ENCODE assay signal across 8 cellular contexts in genomic region chr20:5646038-5646755, GRCh38. TPM values are rescaled to one million over a fixed set of nuclear protein-coding genes. Genes with fewer than 3 reads are reported as not detected.
DNase-seq lines count a peak whose midpoint lies in the region; ATAC-seq and TF ChIP-seq lines count a peak whose summit lies in the region.
"Not testable (repeated sequence)": the region's sequence is repeated elsewhere in the genome, so short reads cannot be mapped to it uniquely, and the experiment has no call there.

No MANE protein-coding gene starts in this region.

- H3K36me3 ChIP-seq in Karpas-422 (ENCODE audit: insufficient read depth, low read length); mesenchymal stem cell (ENCODE audit: control insufficient read depth in 1 of 2, insufficient read depth in 2 of 2, low read depth in 1 of 2, low read length in 2 of 2); vagina: not testable (repeated sequence)

- not testable (repeated sequence) for H3K9me3 Mint-ChIP-seq in activated naive CD4-positive, alpha-beta T cell treated with anti-CD3 and anti-CD28 coated beads, Interleukin-2, amount 50 U/mL, for 24 hours

- intact Hi-C loops in vagina (cut with DNase I): not testable (repeated sequence)

- H2BK120ac ChIP-seq in mesenchymal stem cell (ENCODE audit: low read depth, low read length): not testable (repeated sequence)

- H3K23ac ChIP-seq in mesenchymal stem cell (ENCODE audit: low read length in 2 of 2): not testable (repeated sequence)

- not testable (repeated sequence) for H2AK5ac ChIP-seq in mesenchymal stem cell (ENCODE audit: low read length, severe bottlenecking)

- not testable (repeated sequence) for H3K9me2 ChIP-seq in Karpas-422 (replicated peaks; ENCODE audit: insufficient read depth, low read length)

- H3K27ac ChIP-seq in Karpas-422 (ENCODE audit: low read length); mesenchymal stem cell (ENCODE audit: low read length, poor library complexity, severe bottlenecking): not testable (repeated sequence)
- H3K27ac ChIP-seq in vagina: peak overlapping the region; percentile 34

- H3K79me2 ChIP-seq in Karpas-422 (ENCODE audit: low read length): not testable (repeated sequence)

- not testable (repeated sequence) for H3K27me3 ChIP-seq in Karpas-422 (ENCODE audit: low read length); mesenchymal stem cell (ENCODE audit: control insufficient read depth in 1 of 2, insufficient read depth in 1 of 2, low read length in 2 of 2); vagina

- WGBS in mesenchymal stem cell: 94% methylated on average over 13 of the region's 16 CpGs

- ATAC-seq in GM19463 (IDR thresholded peaks at IDR 0.05; ENCODE audit: unreplicated experiment) (peak; percentile 23), HG02852 (IDR thresholded peaks at IDR 0.05; ENCODE audit: unreplicated experiment) (peak; percentile 21), SK-N-SH treated with all-trans-retinoic acid at 6 μM for 48 hours (peak; percentile 35; the same call in 1 of the 3 replicates)

- not testable (repeated sequence) for H3K9me3 ChIP-seq in Karpas-422 (ENCODE audit: low read length); mesenchymal stem cell (ENCODE audit: control insufficient read depth, low read length); vagina

- DNase-seq in Karpas-422; vagina (ENCODE audit: extremely low spot score in 2 of 2): not testable (repeated sequence)
- DNase-seq in mesenchymal stem cell: peak; percentile 20

- not testable (repeated sequence) for H3K27ac Mint-ChIP-seq in activated naive CD4-positive, alpha-beta T cell treated with anti-CD3 and anti-CD28 coated beads, Interleukin-2, amount 50 U/mL, for 24 hours

- TF ChIP-seq POLR2A in vagina (IDR thresholded peaks at IDR 0.05): not testable (repeated sequence)

- H3K4me2 ChIP-seq in Karpas-422 (ENCODE audit: low read depth, low read length, poor library complexity, severe bottlenecking): peak overlapping the region; percentile 58
- not testable (repeated sequence) for H3K4me2 ChIP-seq in mesenchymal stem cell (ENCODE audit: low read length, poor library complexity, severe bottlenecking)

- not testable (repeated sequence) for H3K9ac ChIP-seq in Karpas-422 (ENCODE audit: low read length)
- H3K9ac ChIP-seq in mesenchymal stem cell (ENCODE audit: low read length): peak overlapping the region; percentile 85

- not testable (repeated sequence) for H3K14ac ChIP-seq in mesenchymal stem cell (ENCODE audit: low read length in 2 of 2)

- not testable (repeated sequence) for H3K79me1 ChIP-seq in mesenchymal stem cell (replicated peaks; ENCODE audit: low read length, poor library complexity, severe bottlenecking)

- H3K36me3 Mint-ChIP-seq in activated naive CD4-positive, alpha-beta T cell treated with anti-CD3 and anti-CD28 coated beads, Interleukin-2, amount 50 U/mL, for 24 hours: not testable (repeated sequence)

- not testable (repeated sequence) for H3K4ac ChIP-seq in mesenchymal stem cell (ENCODE audit: low read depth in 1 of 2, low read length in 2 of 2)

- H2AFZ ChIP-seq in Karpas-422 (ENCODE audit: low read length): peak overlapping the region; percentile 4; the same call in 1 of the 2 replicates
- H2AFZ ChIP-seq in mesenchymal stem cell (ENCODE audit: low read depth, low read length): not testable (repeated sequence)

- H3K18ac ChIP-seq in mesenchymal stem cell (ENCODE audit: low read depth in 1 of 2, low read length in 2 of 2): peak overlapping the region in 1 of 2 experiments; percentile 73

- H2BK15ac ChIP-seq in mesenchymal stem cell (ENCODE audit: low read depth, poor library complexity, severe bottlenecking): not testable (repeated sequence)

- not testable (repeated sequence) for H3K27me3 Mint-ChIP-seq in activated naive CD4-positive, alpha-beta T cell treated with anti-CD3 and anti-CD28 coated beads, Interleukin-2, amount 50 U/mL, for 24 hours

- H3K4me1 ChIP-seq in Karpas-422 (ENCODE audit: low read length) (peaks cover 18% of the 10 kb centered on the region), vagina (peaks cover 11% of the 10 kb centered on the region)
- not testable (repeated sequence) for H3K4me1 ChIP-seq in mesenchymal stem cell (ENCODE audit: control insufficient read depth, insufficient read depth, low read depth, low read length)

- H4K91ac ChIP-seq in mesenchymal stem cell (ENCODE audit: low read length): not testable (repeated sequence)

- H3K4me3 ChIP-seq in GM08714 (ENCODE audit: low read length) (peak overlapping the region; percentile 18; the same call in 1 of the 2 replicates), Karpas-422 (ENCODE audit: low read length) (0 out of 2 replicates have a peak overlapping the region, but pooled peaks have one; percentile 22)
- not testable (repeated sequence) for H3K4me3 ChIP-seq in mesenchymal stem cell (ENCODE audit: insufficient read depth in 1 of 2, low read depth in 1 of 2, low read length in 2 of 2); vagina

- not testable (repeated sequence) for TF ChIP-seq CTCF in vagina (IDR thresholded peaks at IDR 0.05)

- H2BK5ac ChIP-seq in mesenchymal stem cell (ENCODE audit: low read depth, low read length, poor library complexity, severe bottlenecking): not testable (repeated sequence)

- H4K8ac ChIP-seq in mesenchymal stem cell (ENCODE audit: low read length): not testable (repeated sequence)

- H3K4me1 Mint-ChIP-seq in activated naive CD4-positive, alpha-beta T cell treated with anti-CD3 and anti-CD28 coated beads, Interleukin-2, amount 50 U/mL, for 24 hours: peaks cover 41% of the 10 kb centered on the region

- peak overlapping the region; percentile 61 for H3K4me3 Mint-ChIP-seq in activated naive CD4-positive, alpha-beta T cell treated with anti-CD3 and anti-CD28 coated beads, Interleukin-2, amount 50 U/mL, for 24 hours

- H4K20me1 ChIP-seq in Karpas-422 (ENCODE audit: insufficient read depth, low read depth, low read length): not testable (repeated sequence)

- peak overlapping the region in 1 of 2 experiments; percentile 77 for H2BK12ac ChIP-seq in mesenchymal stem cell (ENCODE audit: low read length in 2 of 2)

RNA-seq across cellular contexts. Expression of gene GPCPD1, which starts 35.4 kb away (rescaled TPM):
- 4.9 and 7.1 TPM in 2 replicates for total RNA-seq in Karpas-422 (2014; rRNA removed; shearing (Covaris generic); ENCODE audit: low replicate concordance)
- polyA plus RNA-seq in mesenchymal stem cell (2013, experiment 1 of 2): 16.4 TPM
- 16.4 TPM for polyA plus RNA-seq in mesenchymal stem cell (2013, experiment 2 of 2)
- total RNA-seq in vagina: 14.7 TPM
